In genomic region chr21:37207441-37208009, GRCh38 we compare ENCODE assay signal across 1 cellular context.
TF ChIP-seq lines count a peak whose summit lies in the region.

No MANE protein-coding gene starts in this region.

TF ChIP-seq in GM12878, 131 proteins besides CTCF, POLR2A, EP300 and RAD21 (continued from another document):
- TF ChIP-seq NBN (IDR thresholded peaks at IDR 0.05) (0 out of 2 replicates have a peak, but pooled peaks have one; percentile 13), SKIL (IDR thresholded peaks at IDR 0.05; ENCODE audit: low read depth, poor library complexity, severe bottlenecking) (peak; percentile 41), MLLT1 (IDR thresholded peaks at IDR 0.05) (no peak), PKNOX1 (IDR thresholded peaks at IDR 0.05) (peak; percentile 63; the same call in 1 of the 2 replicates), RELB (IDR thresholded peaks at IDR 0.05; ENCODE audit: low read depth) (peak; percentile 78; the same call in 1 of the 2 replicates), TCF3 (IDR thresholded peaks at IDR 0.05; ENCODE audit: borderline replicate concordance, insufficient read depth, low read depth, low read length) (peak; percentile 46; the same call in 1 of the 2 replicates), BHLHE40 (IDR thresholded peaks at IDR 0.05; ENCODE audit: borderline replicate concordance in 1 of 2, low read depth in 2 of 2, low read length in 1 of 2) (peak; percentile 94), PAX5 (IDR thresholded peaks at IDR 0.05; ENCODE audit: borderline replicate concordance, low read depth, low read length) (peak; percentile 51; the same call in 1 of the 2 replicates), BACH1 (IDR thresholded peaks at IDR 0.05; ENCODE audit: borderline replicate concordance) (0 out of 2 replicates have a peak, but pooled peaks have one; percentile 19), IKZF2 (IDR thresholded peaks at IDR 0.05) (peak; percentile 75 to 89), WRNIP1 (IDR thresholded peaks at IDR 0.05; ENCODE audit: borderline replicate concordance, low read depth, low read length) (no peak), EZH2 (IDR thresholded peaks at IDR 0.05; ENCODE audit: borderline replicate concordance, control insufficient read depth, low read depth, low read length) (no peak), POLR2AphosphoS5 (IDR thresholded peaks at IDR 0.05; ENCODE audit: low read length) (peak; percentile 52), E2F8 (IDR thresholded peaks at IDR 0.05; ENCODE audit: low read depth, partially characterized antibody) (no peak), BCL11A (IDR thresholded peaks at IDR 0.05; ENCODE audit: low read depth, low read length) (peak; percentile 47; the same call in 1 of the 2 replicates), SP1 (IDR thresholded peaks at IDR 0.05; ENCODE audit: low read depth, low read length) (peak; percentile 16), TCF12 (IDR thresholded peaks at IDR 0.05; ENCODE audit: low read depth, low read length) (peak; percentile 53; the same call in 1 of the 2 replicates), NR2F1 (conservative IDR thresholded peaks at IDR 0.05) (peak; percentile 59; the same call in 1 of the 2 replicates), YY1 (IDR thresholded peaks at IDR 0.05; ENCODE audit: low read depth, low read length) (peak; percentile 7; the same call in 1 of the 2 replicates), SMARCA5 (IDR thresholded peaks at IDR 0.05) (0 out of 2 replicates have a peak, but pooled peaks have one; percentile 25), EED (IDR thresholded peaks at IDR 0.05; ENCODE audit: low read depth) (peak; percentile 70), RUNX3 (IDR thresholded peaks at IDR 0.05; ENCODE audit: low read length) (no peak; the same call in 1 of the 2 replicates), SPI1 (IDR thresholded peaks at IDR 0.05; ENCODE audit: borderline replicate concordance, insufficient read depth, low read depth, low read length) (0 out of 2 replicates have a peak, but pooled peaks have one; percentile 24), KLF5 (IDR thresholded peaks at IDR 0.05; ENCODE audit: partially characterized antibody) (no peak), POU2F2 (IDR thresholded peaks at IDR 0.05; ENCODE audit: borderline replicate concordance, low read depth, low read length) (peak; percentile 91; the same call in 2 of the 3 replicates), GATAD2B (conservative IDR thresholded peaks at IDR 0.05; ENCODE audit: low read depth) (peak; percentile 70; the same call in 1 of the 2 replicates), CREB1 (IDR thresholded peaks at IDR 0.05; ENCODE audit: low read depth) (0 out of 2 replicates have a peak, but pooled peaks have one; percentile 33), NFIC (IDR thresholded peaks at IDR 0.05; ENCODE audit: low read depth, low read length) (peak; percentile 7; the same call in 1 of the 2 replicates), MTA2 (IDR thresholded peaks at IDR 0.05; ENCODE audit: low read depth) (peak; percentile 61), CBFB (IDR thresholded peaks at IDR 0.05; ENCODE audit: low read depth) (no peak), MEF2B (IDR thresholded peaks at IDR 0.05; ENCODE audit: partially characterized antibody, poor library complexity, severe bottlenecking) (peak; percentile 71), ETV6 (conservative IDR thresholded peaks at IDR 0.05 in 1 of 2, IDR thresholded peaks at IDR 0.05 in 1 of 2; ENCODE audit: borderline replicate concordance in 1 of 2, low read depth in 1 of 2) (peak in 1 of 2 experiments; percentile 49; a peak in 1 of 4 replicates), ZNF592 (IDR thresholded peaks at IDR 0.05) (0 out of 2 replicates have a peak, but pooled peaks have one; percentile 64), MTA3 (IDR thresholded peaks at IDR 0.05; ENCODE audit: borderline replicate concordance, low read length) (peak; percentile 23; the same call in 1 of the 2 replicates), RELA (IDR thresholded peaks at IDR 0.05; ENCODE audit: borderline replicate concordance, partially characterized antibody) (peak; percentile 81), ATF3 (IDR thresholded peaks at IDR 0.05; ENCODE audit: borderline replicate concordance, extremely low read depth, low read depth, low read length) (peak; percentile 14; the same call in 1 of the 2 replicates), ZNF687 (IDR thresholded peaks at IDR 0.05) (peak; percentile 78)
